ENCODE assay signal across 15 cellular contexts in the genomic region with DNA sequence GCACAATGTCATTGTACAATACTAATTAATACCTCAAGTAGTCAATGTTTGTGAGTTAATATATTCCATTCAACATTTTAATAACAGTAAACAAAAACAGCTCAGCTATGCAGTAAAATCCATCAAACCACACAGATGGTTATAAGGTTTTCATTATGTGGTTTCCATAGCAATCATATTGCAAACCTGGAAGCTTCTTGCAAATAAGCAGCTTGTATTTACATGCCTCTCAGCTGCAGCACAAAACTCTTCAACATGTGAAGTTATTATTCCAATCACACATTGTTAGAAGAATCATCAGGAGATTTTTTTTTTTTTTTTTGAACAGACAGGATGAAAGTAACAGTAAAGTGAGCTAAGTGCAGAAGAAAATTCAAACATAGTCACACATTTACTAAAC.
"Had no signal": no experiment of that assay in that cellular context is flagged by ENCODE, and none has a peak within 500 bp of the region (broad histone marks: within the 10 kb centered on the region; RNA-seq: fewer than 3 reads in every experiment).

No MANE protein-coding gene starts in this region.

- H3K4me3 ChIP-seq: mucosa of descending colon, thoracic aorta, upper lobe of right lung had no signal

- H3K9me3 ChIP-seq: mucosa of descending colon, thoracic aorta, upper lobe of right lung had no signal

- H3K4me3 Mint-ChIP-seq: activated CD4-positive, alpha-beta memory T cell treated with anti-CD3 and anti-CD28 coated beads, Interleukin-2, amount 10 ng/mL, durations not matched to agents 7 days and 5 days; activated CD4-positive, alpha-beta T cell treated with anti-CD3 and anti-CD28 coated beads for 36 hours; activated naive CD4-positive, alpha-beta T cell treated with anti-CD3 and anti-CD28 coated beads, Interleukin-2, amount 10 ng/mL, durations not matched to agents 7 days and 5 days; activated T-cell treated with anti-CD3 and anti-CD28 coated beads, Interleukin-2, amount 50 U/mL, for 24 hours; effector memory CD8-positive, alpha-beta T cell; naive thymus-derived CD4-positive, alpha-beta T cell; stimulated activated effector memory CD8-positive, alpha-beta T cell treated with anti-CD3 and anti-CD28 coated beads, Interleukin-12 subunit alpha, Interleukin-12 subunit beta, amount 100 ng/mL, for 72 hours had no signal

- H3K27ac ChIP-seq: epithelial cell of prostate, parathyroid adenoma, thoracic aorta, upper lobe of right lung had no signal

- H3K4me1 ChIP-seq: parathyroid adenoma had no signal

- H3K36me3 ChIP-seq: thoracic aorta, upper lobe of right lung had no signal

- H3K27me3 Mint-ChIP-seq: effector memory CD8-positive, alpha-beta T cell had no signal

- H3K4me1 Mint-ChIP-seq: activated CD4-positive, alpha-beta T cell treated with anti-CD3 and anti-CD28 coated beads for 36 hours; activated naive CD4-positive, alpha-beta T cell treated with anti-CD3 and anti-CD28 coated beads, Interleukin-2, amount 10 ng/mL, durations not matched to agents 7 days and 5 days; stimulated activated effector memory CD8-positive, alpha-beta T cell treated with anti-CD3 and anti-CD28 coated beads, Interleukin-12 subunit alpha, Interleukin-12 subunit beta, amount 100 ng/mL, for 72 hours had no signal

- H3K9me3 Mint-ChIP-seq: activated CD4-positive, alpha-beta memory T cell treated with anti-CD3 and anti-CD28 coated beads, Interleukin-2, amount 10 ng/mL, durations not matched to agents 7 days and 5 days; activated naive CD4-positive, alpha-beta T cell treated with anti-CD3 and anti-CD28 coated beads, Interleukin-2, amount 10 ng/mL, durations not matched to agents 7 days and 5 days; activated T-cell treated with anti-CD3 and anti-CD28 coated beads, Interleukin-2, amount 50 U/mL, for 24 hours; effector memory CD8-positive, alpha-beta T cell; naive thymus-derived CD4-positive, alpha-beta T cell; stimulated activated effector memory CD8-positive, alpha-beta T cell treated with anti-CD3 and anti-CD28 coated beads, Interleukin-12 subunit alpha, Interleukin-12 subunit beta, amount 100 ng/mL, for 72 hours had no signal

- H2AFZ ChIP-seq: parathyroid adenoma had no signal

- ATAC-seq: activated CD4-positive, alpha-beta T cell treated with anti-CD3 and anti-CD28 coated beads for 36 hours; effector memory CD8-positive, alpha-beta T cell; left colon; mucosa of descending colon; naive thymus-derived CD4-positive, alpha-beta T cell; stimulated activated effector memory CD8-positive, alpha-beta T cell treated with anti-CD3 and anti-CD28 coated beads, Interleukin-12 subunit alpha, Interleukin-12 subunit beta, amount 100 ng/mL, for 72 hours; upper lobe of right lung had no signal

- H3K9ac ChIP-seq: parathyroid adenoma had no signal

- DNase-seq: activated CD4-positive, alpha-beta memory T cell treated with anti-CD3 and anti-CD28 coated beads, Interleukin-2, amount 10 ng/mL, durations not matched to agents 7 days and 5 days; activated CD4-positive, alpha-beta T cell treated with anti-CD3 and anti-CD28 coated beads for 36 hours; activated naive CD4-positive, alpha-beta T cell treated with anti-CD3 and anti-CD28 coated beads, Interleukin-2, amount 10 ng/mL, durations not matched to agents 7 days and 5 days; activated T-cell treated with anti-CD3 and anti-CD28 coated beads, Interleukin-2, amount 50 U/mL, for 24 hours; dermis blood vessel endothelial cell; effector memory CD8-positive, alpha-beta T cell; left colon; mucosa of descending colon; naive thymus-derived CD4-positive, alpha-beta T cell; stimulated activated CD4-positive, alpha-beta T cell treated with anti-CD3 and anti-CD28 coated beads, Interleukin-1b, Interleukin-23, amount 100 ng/mL, for 48 hours; upper lobe of right lung had no signal

- H3K27ac Mint-ChIP-seq: activated CD4-positive, alpha-beta memory T cell treated with anti-CD3 and anti-CD28 coated beads, Interleukin-2, amount 10 ng/mL, durations not matched to agents 7 days and 5 days; activated CD4-positive, alpha-beta T cell treated with anti-CD3 and anti-CD28 coated beads for 36 hours; activated naive CD4-positive, alpha-beta T cell treated with anti-CD3 and anti-CD28 coated beads, Interleukin-2, amount 10 ng/mL, durations not matched to agents 7 days and 5 days; activated T-cell treated with anti-CD3 and anti-CD28 coated beads, Interleukin-2, amount 50 U/mL, for 24 hours; effector memory CD8-positive, alpha-beta T cell; naive thymus-derived CD4-positive, alpha-beta T cell; stimulated activated effector memory CD8-positive, alpha-beta T cell treated with anti-CD3 and anti-CD28 coated beads, Interleukin-12 subunit alpha, Interleukin-12 subunit beta, amount 100 ng/mL, for 72 hours had no signal

- H3K27me3 ChIP-seq: upper lobe of right lung had no signal

- H3K79me2 ChIP-seq: parathyroid adenoma had no signal

- H3K36me3 Mint-ChIP-seq: activated naive CD4-positive, alpha-beta T cell treated with anti-CD3 and anti-CD28 coated beads, Interleukin-2, amount 10 ng/mL, durations not matched to agents 7 days and 5 days; naive thymus-derived CD4-positive, alpha-beta T cell; stimulated activated effector memory CD8-positive, alpha-beta T cell treated with anti-CD3 and anti-CD28 coated beads, Interleukin-12 subunit alpha, Interleukin-12 subunit beta, amount 100 ng/mL, for 72 hours had no signal
